In the genomic region with DNA sequence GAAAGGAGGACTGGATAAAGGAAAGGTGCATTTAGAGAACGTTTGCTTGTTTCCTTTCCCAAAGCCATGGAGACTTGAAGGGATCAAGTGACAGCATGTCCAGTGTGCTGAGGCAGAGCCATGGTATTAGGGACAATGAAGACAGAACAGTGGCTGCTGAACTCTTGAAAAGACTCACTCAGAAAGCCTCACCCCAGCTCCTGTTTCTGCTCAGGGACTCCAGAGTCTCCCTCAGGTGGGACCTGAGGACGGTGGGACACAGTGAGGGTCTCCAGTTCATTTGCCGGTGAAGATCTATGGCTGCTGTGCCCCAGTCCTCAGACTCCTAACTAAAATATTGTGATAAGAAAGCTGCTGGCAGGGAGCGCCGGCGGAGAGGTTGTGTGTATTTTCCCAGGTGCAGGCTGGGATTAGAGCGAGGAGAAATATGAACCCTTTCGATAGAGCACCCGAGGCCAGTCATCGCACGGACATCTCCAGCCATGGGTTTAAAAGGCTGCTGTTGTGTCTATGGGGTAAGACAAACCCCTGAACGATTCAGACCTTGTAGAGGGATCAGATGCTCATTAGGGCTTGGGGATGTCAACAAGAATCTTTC, we compare ENCODE assay signal across 19 cellular contexts.
"Had no signal": no experiment of that assay in that cellular context is flagged by ENCODE, and none has a peak within 500 bp of the region (broad histone marks: within the 10 kb centered on the region; RNA-seq: fewer than 3 reads in every experiment).

No MANE protein-coding gene starts in this region.

- H3K27ac Mint-ChIP-seq: activated CD4-positive, alpha-beta memory T cell treated with anti-CD3 and anti-CD28 coated beads, Interleukin-2, amount 10 ng/mL, durations not matched to agents 7 days and 5 days; activated CD4-positive, alpha-beta T cell treated with anti-CD3 and anti-CD28 coated beads, Interleukin-2, amount 10 ng/mL, durations not matched to agents 24 days and 14 days; activated naive CD4-positive, alpha-beta T cell treated with anti-CD3 and anti-CD28 coated beads for 36 hours; activated naive CD8-positive, alpha-beta T cell treated with anti-CD3 and anti-CD28 coated beads, Interleukin-2, amount 10 ng/mL, durations not matched to agents 7 days and 5 days; activated T-cell treated with anti-CD3 and anti-CD28 coated beads, Interleukin-2, amount 50 U/mL, for 72 hours; effector memory CD8-positive, alpha-beta T cell; natural killer cell; stimulated activated memory B cell treated with anti-CD40 and anti-IgM and Interleukin-4, amounts not matched to agents 10 μg/mL and 1 μg/mL and 100 μg/mL, for 72 hours had no signal

- H3K4me3 Mint-ChIP-seq: activated CD4-positive, alpha-beta memory T cell treated with anti-CD3 and anti-CD28 coated beads, Interleukin-2, amount 10 ng/mL, durations not matched to agents 7 days and 5 days; activated CD4-positive, alpha-beta T cell treated with anti-CD3 and anti-CD28 coated beads, Interleukin-2, amount 10 ng/mL, durations not matched to agents 24 days and 14 days; activated naive CD4-positive, alpha-beta T cell treated with anti-CD3 and anti-CD28 coated beads for 36 hours; activated naive CD8-positive, alpha-beta T cell treated with anti-CD3 and anti-CD28 coated beads, Interleukin-2, amount 10 ng/mL, durations not matched to agents 7 days and 5 days; activated T-cell treated with anti-CD3 and anti-CD28 coated beads, Interleukin-2, amount 50 U/mL, for 72 hours; central memory CD8-positive, alpha-beta T cell; effector memory CD8-positive, alpha-beta T cell; natural killer cell; stimulated activated memory B cell treated with anti-CD40 and anti-IgM and Interleukin-4, amounts not matched to agents 10 μg/mL and 1 μg/mL and 100 μg/mL, for 72 hours had no signal

- H3K9me3 Mint-ChIP-seq: activated CD4-positive, alpha-beta memory T cell treated with anti-CD3 and anti-CD28 coated beads, Interleukin-2, amount 10 ng/mL, durations not matched to agents 7 days and 5 days; activated CD4-positive, alpha-beta T cell treated with anti-CD3 and anti-CD28 coated beads, Interleukin-2, amount 10 ng/mL, durations not matched to agents 24 days and 14 days; activated naive CD4-positive, alpha-beta T cell treated with anti-CD3 and anti-CD28 coated beads for 36 hours; activated naive CD8-positive, alpha-beta T cell treated with anti-CD3 and anti-CD28 coated beads, Interleukin-2, amount 10 ng/mL, durations not matched to agents 7 days and 5 days; activated T-cell treated with anti-CD3 and anti-CD28 coated beads, Interleukin-2, amount 50 U/mL, for 72 hours; central memory CD8-positive, alpha-beta T cell; effector memory CD8-positive, alpha-beta T cell; natural killer cell; stimulated activated memory B cell treated with anti-CD40 and anti-IgM and Interleukin-4, amounts not matched to agents 10 μg/mL and 1 μg/mL and 100 μg/mL, for 72 hours had no signal

- H3K36me3 Mint-ChIP-seq: activated naive CD8-positive, alpha-beta T cell treated with anti-CD3 and anti-CD28 coated beads, Interleukin-2, amount 10 ng/mL, durations not matched to agents 7 days and 5 days; natural killer cell; stimulated activated memory B cell treated with anti-CD40 and anti-IgM and Interleukin-4, amounts not matched to agents 10 μg/mL and 1 μg/mL and 100 μg/mL, for 72 hours had no signal

- DNase-seq: activated CD4-positive, alpha-beta memory T cell treated with anti-CD3 and anti-CD28 coated beads, Interleukin-2, amount 10 ng/mL, durations not matched to agents 7 days and 5 days; activated CD4-positive, alpha-beta T cell treated with anti-CD3 and anti-CD28 coated beads, Interleukin-2, amount 10 ng/mL, durations not matched to agents 24 days and 14 days; activated effector memory CD4-positive, alpha-beta T cell treated with Interleukin-2 at 50 U/mL for 16 hours; activated naive CD4-positive, alpha-beta T cell treated with anti-CD3 and anti-CD28 coated beads for 36 hours; activated naive CD8-positive, alpha-beta T cell treated with anti-CD3 and anti-CD28 coated beads, Interleukin-2, amount 10 ng/mL, durations not matched to agents 7 days and 5 days; activated T-cell treated with anti-CD3 and anti-CD28 coated beads, Interleukin-2, amount 50 U/mL, for 72 hours; amniotic stem cell; dorsolateral prefrontal cortex; effector memory CD8-positive, alpha-beta T cell; foreskin melanocyte; left lung; midbrain; natural killer cell; posterior cingulate gyrus; sigmoid colon; stimulated activated CD4-positive, alpha-beta T cell treated with anti-CD3 and anti-CD28 coated beads, Interleukin-15, amount 100 ng/mL, for 24 hours; stomach had no signal
